In genomic region chr7:66902844-66903180, GRCh38 we compare ENCODE assay signal across 1 cellular context.
TF ChIP-seq lines count a peak whose summit lies in the region.

No MANE protein-coding gene starts in this region.

TF ChIP-seq in K562, 482 proteins besides CTCF, POLR2A, EP300 and RAD21 (continued from another document):
- TF ChIP-seq ZBTB34 (CRISPR knock-in tag; IDR thresholded peaks at IDR 0.05): no peak
